In genomic region chr4:98994474-98995182, GRCh38 we compare ENCODE assay signal across 8 cellular contexts. TPM values are rescaled to one million over a fixed set of nuclear protein-coding genes. Genes with fewer than 3 reads are reported as not detected.
DNase-seq lines count a peak whose midpoint lies in the region; ATAC-seq and TF ChIP-seq lines count a peak whose summit lies in the region.

No MANE protein-coding gene starts in this region.

- 48% methylated on average over 17 of the region's 17 CpGs for WGBS in right cardiac atrium
- 60% methylated on average over 17 of the region's 17 CpGs for WGBS in smooth muscle cell (ENCODE audit: low lambda C conversion rate)

- H3K27ac Mint-ChIP-seq in activated CD4-positive, alpha-beta T cell treated with anti-CD3 and anti-CD28 coated beads, Interleukin-2, amount 10 ng/mL, durations not matched to agents 7 days and 5 days = peak overlapping the region; percentile 99
- peak overlapping the region; percentile 94 for H3K27ac Mint-ChIP-seq in activated B cell treated with CpG ODN at 0.5 μM for 24 hours

- H3K4me1 ChIP-seq in right cardiac atrium (ENCODE audit: control insufficient read depth, insufficient read depth, low read length) (no peaks in the 10 kb centered on the region), smooth muscle cell (ENCODE audit: low read depth) (peaks cover 7% of the 10 kb centered on the region)

- H3K9me3 ChIP-seq in right cardiac atrium (ENCODE audit: control insufficient read depth, low read length) (no peaks in the 10 kb centered on the region), smooth muscle cell (replicated peaks; ENCODE audit: low read depth) (no peaks in the 10 kb centered on the region)

- H3K9ac ChIP-seq in smooth muscle cell (ENCODE audit: low read depth) = peak overlapping the region; percentile 68

- H3F3A ChIP-seq in smooth muscle cell (ENCODE audit: low read depth) = no peaks in the 10 kb centered on the region

- TF ChIP-seq CTCF in activated B cell treated with CpG ODN at 0.5 μM for 24 hours (IDR thresholded peaks at IDR 0.05) (no peak), smooth muscle cell (IDR thresholded peaks at IDR 0.05; ENCODE audit: borderline replicate concordance, insufficient read depth, poor library complexity, severe bottlenecking) (no peak)

- peaks cover 32% of the 10 kb centered on the region for H3K4me1 Mint-ChIP-seq in activated CD4-positive, alpha-beta T cell treated with anti-CD3 and anti-CD28 coated beads, Interleukin-2, amount 10 ng/mL, durations not matched to agents 7 days and 5 days
- peaks cover 21% of the 10 kb centered on the region for H3K4me1 Mint-ChIP-seq in activated B cell treated with CpG ODN at 0.5 μM for 24 hours

- H4K20me1 ChIP-seq in smooth muscle cell (ENCODE audit: low read depth) = peaks cover 25% of the 10 kb centered on the region

- peak overlapping the region; percentile 85 for H3K4me2 ChIP-seq in smooth muscle cell

- no peaks in the 10 kb centered on the region for H3K36me3 ChIP-seq in smooth muscle cell (ENCODE audit: low read depth)

- POLR2A ChIA-PET in activated CD4-positive, alpha-beta T cell treated with anti-CD3 and anti-CD28 coated beads, Interleukin-2, amount 10 ng/mL, durations not matched to agents 7 days and 5 days (lab: Charles Lee) = interaction anchor here (0.5 to 2.0 kb wide), 4 partner anchors 61 to 845 kb away, joined by 3 to 8 read pairs (median 3); partner anchors contain the start of genes ADH5 and TRMT10A
- POLR2A ChIA-PET in activated B cell treated with CpG ODN at 0.5 μM for 24 hours (lab: Charles Lee) = interaction anchor here (0.7 to 4.2 kb wide), 21 partner anchors 13 to 956 kb away, joined by 3 to 102 read pairs (median 5); partner anchors contain the start of genes ADH5, EIF4E, H2AZ1 and RAP1GDS1

- peaks cover 5% of the 10 kb centered on the region for H3K36me3 Mint-ChIP-seq in activated CD4-positive, alpha-beta T cell treated with anti-CD3 and anti-CD28 coated beads, Interleukin-2, amount 10 ng/mL, durations not matched to agents 7 days and 5 days (ENCODE audit: low read depth)
- H3K36me3 Mint-ChIP-seq in activated B cell treated with CpG ODN at 0.5 μM for 24 hours (ENCODE audit: low read depth) = no peaks in the 10 kb centered on the region

- CTCF ChIA-PET in activated CD4-positive, alpha-beta T cell treated with anti-CD3 and anti-CD28 coated beads, Interleukin-2, amount 10 ng/mL, durations not matched to agents 7 days and 5 days (lab: Charles Lee) = interaction anchor here (0.5 to 3.5 kb wide), 25 partner anchors 9 to 891 kb away, joined by 3 to 28 read pairs (median 4); partner anchors contain the start of genes ADH5, EIF4E, RAP1GDS1 and STPG2
- CTCF ChIA-PET in activated B cell treated with CpG ODN at 0.5 μM for 24 hours (lab: Charles Lee) = interaction anchor here (0.6 to 6.4 kb wide), 14 partner anchors 39 to 899 kb away, joined by 3 to 132 read pairs (median 3); partner anchors contain the start of genes ADH5, EIF4E and LAMTOR3

- H3K9me3 Mint-ChIP-seq in activated CD4-positive, alpha-beta T cell treated with anti-CD3 and anti-CD28 coated beads, Interleukin-2, amount 10 ng/mL, durations not matched to agents 7 days and 5 days = peaks cover 2% of the 10 kb centered on the region
- H3K9me3 Mint-ChIP-seq in activated B cell treated with CpG ODN at 0.5 μM for 24 hours = no peaks in the 10 kb centered on the region

- no peaks in the 10 kb centered on the region for H3K27me3 ChIP-seq in right cardiac atrium (ENCODE audit: control insufficient read depth, insufficient read depth)
- H3K27me3 ChIP-seq in smooth muscle cell (ENCODE audit: low read depth) = no peaks in the 10 kb centered on the region

- H3K27me3 Mint-ChIP-seq in activated CD4-positive, alpha-beta T cell treated with anti-CD3 and anti-CD28 coated beads, Interleukin-2, amount 10 ng/mL, durations not matched to agents 7 days and 5 days = no peaks in the 10 kb centered on the region
- no peaks in the 10 kb centered on the region for H3K27me3 Mint-ChIP-seq in activated B cell treated with CpG ODN at 0.5 μM for 24 hours

- H3K27ac ChIP-seq in right cardiac atrium (ENCODE audit: low read length) (peak overlapping the region; percentile 93), smooth muscle cell (ENCODE audit: low read depth) (peak overlapping the region; percentile 86)

- in situ Hi-C loops in KBM-7 (cut with MboI; ENCODE audit: low pct_unique_long_range_greater_than_20kb, low sequenced_read_pairs) = no loop called here

- no peak for ATAC-seq in activated B cell treated with CpG ODN at 0.5 μM for 24 hours (ENCODE audit: low read depth)
- no peak for ATAC-seq in right cardiac atrium

- intact Hi-C loops in activated B cell treated with CpG ODN at 0.5 μM for 24 hours (cut with micrococcal nuclease) (loop anchor here (1.0 to 5.0 kb wide), 17 partner anchors 34 to 955 kb away; partner anchors contain the start of genes ADH5, DAPP1, EIF4E and LAMTOR3), right cardiac atrium (cut with DNase I) (loop anchor here in 3 of 4 donors (5.0 to 10.0 kb wide), 2 partner anchors 60 to 63 kb away; no protein-coding TSS in a partner anchor)

- peak overlapping the region; percentile 83 for H3K4me3 Mint-ChIP-seq in activated CD4-positive, alpha-beta T cell treated with anti-CD3 and anti-CD28 coated beads, Interleukin-2, amount 10 ng/mL, durations not matched to agents 7 days and 5 days
- peak overlapping the region; percentile 86 for H3K4me3 Mint-ChIP-seq in activated B cell treated with CpG ODN at 0.5 μM for 24 hours

- peak overlapping the region; percentile 91 for H2AFZ ChIP-seq in smooth muscle cell (ENCODE audit: low read depth)

- no peak for DNase-seq in activated CD4-positive, alpha-beta T cell treated with anti-CD3 and anti-CD28 coated beads, Interleukin-2, amount 10 ng/mL, durations not matched to agents 7 days and 5 days
- no peak for DNase-seq in activated CD4-positive, alpha-beta T cell treated with anti-CD3 and anti-CD28 coated beads, Interleukin-2, amount 50 U/mL, for 48 hours
- DNase-seq in activated B cell treated with CpG ODN at 0.5 μM for 24 hours (no peak), right cardiac atrium (no peak), smooth muscle cell (lab: John Stamatoyannopoulos, UW; ENCODE audit: unreplicated experiment) (no peak), germinal center (ENCODE audit: low spot score) (no peak), NCI-H1092 treated with DMSO at 0.1 percent for 48 hours (lab: John Stamatoyannopoulos, UW) (no peak), KBM-7 (no peak)

- peaks cover 40% of the 10 kb centered on the region for H3K79me2 ChIP-seq in smooth muscle cell (ENCODE audit: low read depth)

- H3K4me3 ChIP-seq in right cardiac atrium (ENCODE audit: low read length) = peak overlapping the region; percentile 58
- peak overlapping the region; percentile 99 for H3K4me3 ChIP-seq in smooth muscle cell

RNA-seq across cellular contexts. Expression of gene METAP1, which starts 0.9 kb away (rescaled TPM):
- total RNA-seq in activated CD4-positive, alpha-beta T cell treated with anti-CD3 and anti-CD28 coated beads, Interleukin-2, amount 10 ng/mL, durations not matched to agents 7 days and 5 days = 10 to 100 TPM; 49.2 to 59.7 TPM
- total RNA-seq in activated B cell treated with CpG ODN at 0.5 μM for 24 hours (29.9 and 38.6 TPM in 2 replicates), right cardiac atrium (10 to 100 TPM; 37.0 to 53.2 (median 40.8) TPM), smooth muscle cell (57.9 and 73.3 TPM in 2 replicates)
- polyA plus RNA-seq in right cardiac atrium (26.7 TPM), smooth muscle cell (19.1 and 33.0 TPM in 2 replicates)
